Comparison of ENCODE assay signal across 8 cellular contexts in genomic region chr3:9793161-9793781, GRCh38. TPM values are rescaled to one million over a fixed set of nuclear protein-coding genes. Genes with fewer than 3 reads are reported as not detected.
A peak's percentile ranks its signal among the peaks of the same experiment; 100 is the strongest.
DNase-seq lines count a peak whose midpoint lies in the region; ATAC-seq and TF ChIP-seq lines count a peak whose summit lies in the region.

No MANE protein-coding gene starts in this region.

- no peak overlapping the region; the same call in 1 of the 2 replicates for H3K4ac ChIP-seq in H9 (ENCODE audit: low read depth, low read length)

- peak overlapping the region; percentile 100 for H3K4me3 ChIP-seq in BJ (ENCODE audit: low read depth, low read length)
- H3K4me3 ChIP-seq in coronary artery, result peak overlapping the region; percentile 99

- H4K5ac ChIP-seq in H9 (ENCODE audit: insufficient read length, low read depth, low read length), result no peak overlapping the region

- peaks cover 6% of the 10 kb centered on the region for H3K23me2 ChIP-seq in H9 (ENCODE audit: insufficient read length, low read depth, low read length, poor library complexity, severe bottlenecking)

- H3K79me1 ChIP-seq in H9 (ENCODE audit: insufficient read depth, low read depth, low read length, poor library complexity, severe bottlenecking), result no peaks in the 10 kb centered on the region

- no peaks in the 10 kb centered on the region for H3K27me3 ChIP-seq in BJ (ENCODE audit: control insufficient read depth, insufficient read depth, low read length)
- H3K27me3 ChIP-seq in H9 (ENCODE audit: insufficient read depth, low read length), result no peaks in the 10 kb centered on the region; the same call in 1 of the 2 replicates

- no peak overlapping the region for H4K8ac ChIP-seq in H9 (replicated peaks; ENCODE audit: insufficient read length, low read depth, low read length)

- peak overlapping the region; percentile 69 to 100 (median 100) for H3K27ac Mint-ChIP-seq in H9
- peak overlapping the region; percentile 100 for H3K27ac Mint-ChIP-seq in type B pancreatic cell

- H2AK5ac ChIP-seq in H9 (ENCODE audit: insufficient read length, low read length), result no peak overlapping the region

- H3K18ac ChIP-seq in H9 (ENCODE audit: insufficient read length, low read depth, low read length), result peak overlapping the region; percentile 52

- H2BK120ac ChIP-seq in H9 (ENCODE audit: low read depth, low read length, poor library complexity, severe bottlenecking), result peak overlapping the region; percentile 56

- H3K79me2 ChIP-seq in H9 (ENCODE audit: insufficient read depth, low read length), result peaks cover 5% of the 10 kb centered on the region; the same call in 1 of the 2 replicates

- H3K4me2 ChIP-seq in H9 (ENCODE audit: insufficient read depth, insufficient read length, low read length), result peak overlapping the region; percentile 81

- H2BK12ac ChIP-seq in H9 (ENCODE audit: insufficient read length, low read depth, low read length), result no peak overlapping the region

- H3K4me1 Mint-ChIP-seq in H9, result peaks cover 10 to 19% of the 10 kb centered on the region in 2 experiments
- peaks cover 14% of the 10 kb centered on the region for H3K4me1 Mint-ChIP-seq in type B pancreatic cell (ENCODE audit: unreplicated experiment)

- H4K20me1 ChIP-seq in H9 (ENCODE audit: control insufficient read depth, insufficient read depth, insufficient read length), result no peaks in the 10 kb centered on the region

- peaks cover 21% of the 10 kb centered on the region for H3K36me3 ChIP-seq in BJ (ENCODE audit: control insufficient read depth, insufficient read depth, low read length)

- H2BK20ac ChIP-seq in H9 (ENCODE audit: low read depth, low read length, poor library complexity, severe bottlenecking), result no peak overlapping the region

- H3K9ac ChIP-seq in H9 (ENCODE audit: extremely low read depth, insufficient read length, low read length), result peak overlapping the region; percentile 84

- H3K36me3 Mint-ChIP-seq in H9 (ENCODE audit: insufficient read depth in 1 of 3, low read depth in 3 of 3), result peaks cover 32 to 55% (median 45%) of the 10 kb centered on the region in 3 experiments; a peak in 6 of 7 replicates
- H3K36me3 Mint-ChIP-seq in type B pancreatic cell, result peaks cover 27% of the 10 kb centered on the region

- DNase-seq in BJ (ENCODE audit: low read depth), result no peak
- no peak for DNase-seq in H9
- peak; percentile 67 for DNase-seq in SK-N-DZ (ENCODE audit: low spot score)
- no peak for DNase-seq in coronary artery (ENCODE audit: low spot score)
- DNase-seq in lung microvascular endothelial cell (ENCODE audit: low read depth in 2 of 2), result peak; percentile 60 to 64
- DNase-seq in type B pancreatic cell (ENCODE audit: extremely low spot score, unreplicated experiment), result no peak
- no peak for DNase-seq in NCI-H1048 (lab: John Stamatoyannopoulos, UW)

- peak overlapping the region; percentile 94 to 95 for H3K4me3 Mint-ChIP-seq in H9
- peak overlapping the region; percentile 98 for H3K4me3 Mint-ChIP-seq in type B pancreatic cell

- no peak overlapping the region for H2BK5ac ChIP-seq in H9 (ENCODE audit: insufficient read length, low read length)

- no peak for ATAC-seq in GM18858 (IDR thresholded peaks at IDR 0.05; ENCODE audit: unreplicated experiment)

- H3K27me3 Mint-ChIP-seq in H9 (ENCODE audit: low read depth), result peaks cover 1% of the 10 kb centered on the region; the same call in 1 of the 2 replicates
- no peaks in the 10 kb centered on the region for H3K27me3 Mint-ChIP-seq in type B pancreatic cell

- POLR2A ChIA-PET in BJ (lab: Charles Lee), result interaction anchor here (0.5 to 1.0 kb wide), 3 partner anchors 16 to 757 kb away, joined by 3 to 6 read pairs (median 4); no protein-coding TSS in a partner anchor

- CTCF ChIA-PET in BJ (lab: Yijun Ruan, JAX), result interaction anchor here (1.0 to 1.1 kb wide), 3 partner anchors 12 to 77 kb away, joined by 3 read pairs; no protein-coding TSS in a partner anchor

- H3K9me3 ChIP-seq in H9 (ENCODE audit: control insufficient read depth, low read depth, low read length), result no peaks in the 10 kb centered on the region

- WGBS in H9 (ENCODE audit: extremely low coverage, insufficient read length, low lambda C conversion rate), result no CpG with 5 or more reads among the region's 23 CpGs

- H3K9me3 Mint-ChIP-seq in H9, result no peaks in the 10 kb centered on the region
- no peaks in the 10 kb centered on the region for H3K9me3 Mint-ChIP-seq in type B pancreatic cell

- H3T11ph ChIP-seq in H9 (ENCODE audit: low read length), result no peak overlapping the region

- TF ChIP-seq CTCF in BJ (IDR thresholded peaks at IDR 0.05; ENCODE audit: insufficient read depth, low read depth, low read length), result no peak
- no peak for TF ChIP-seq CTCF in H9 (conservative IDR thresholded peaks at IDR 0.05)
- TF ChIP-seq CTCF in coronary artery (IDR thresholded peaks at IDR 0.05), result no peak
- no peak for TF ChIP-seq CTCF in type B pancreatic cell (conservative IDR thresholded peaks at IDR 0.05)

- H3K23ac ChIP-seq in H9 (ENCODE audit: insufficient read length, low read depth, low read length), result no peak overlapping the region

- no peaks in the 10 kb centered on the region for H3K4me1 ChIP-seq in H9 (ENCODE audit: insufficient read depth, low read length)

- H2AFZ ChIP-seq in H9 (ENCODE audit: low read length), result no peak overlapping the region

- H4K91ac ChIP-seq in H9 (ENCODE audit: insufficient read length, low read depth, low read length), result no peak overlapping the region

- H3K56ac ChIP-seq in H9 (ENCODE audit: insufficient read length, low read depth, low read length), result peak overlapping the region; percentile 89

- no peak overlapping the region for H2BK15ac ChIP-seq in H9 (ENCODE audit: low read depth, low read length)

- no peak overlapping the region for H3K27ac ChIP-seq in H9 (ENCODE audit: insufficient read length, low read depth, low read length)
- peak overlapping the region; percentile 96 to 99 for H3K27ac ChIP-seq in coronary artery

- peak overlapping the region; percentile 27; the same call in 1 of the 2 replicates for H3K14ac ChIP-seq in H9 (ENCODE audit: insufficient read depth, low read length)

RNA-seq across cellular contexts. Expression of gene ARPC4, which starts 0.4 kb away (rescaled TPM):
- 238 and 257 TPM in 2 replicates for polyA plus RNA-seq in BJ (2011; rRNA removed)
- 111 and 168 TPM in 2 replicates for polyA minus RNA-seq in BJ (2011; rRNA and poly(A)+ RNA removed)
- 161 and 164 TPM in 2 replicates for total RNA-seq in H9 (2021)
- polyA plus RNA-seq in SK-N-DZ (2014; cell fraction: cytosol; rRNA removed), result 306 and 380 TPM in 2 replicates
- polyA plus RNA-seq in SK-N-DZ (2014; cell fraction: nucleus; rRNA removed), result 91.5 and 131 TPM in 2 replicates
- total RNA-seq in lung microvascular endothelial cell, result 247 and 251 TPM in 2 replicates
- total RNA-seq in type B pancreatic cell (ENCODE audit: low replicate concordance), result 131 and 151 TPM in 2 replicates

RNA-seq across cellular contexts. Expression of gene TADA3, which starts 1.0 kb away (rescaled TPM):
- polyA plus RNA-seq in BJ (2011; rRNA removed), result 84.6 and 113 TPM in 2 replicates
- polyA minus RNA-seq in BJ (2011; rRNA and poly(A)+ RNA removed), result 48.2 and 71.8 TPM in 2 replicates
- 49.8 and 51.3 TPM in 2 replicates for total RNA-seq in H9 (2021)
- polyA plus RNA-seq in SK-N-DZ (2014; cell fraction: cytosol; rRNA removed), result 141 and 146 TPM in 2 replicates
- polyA plus RNA-seq in SK-N-DZ (2014; cell fraction: nucleus; rRNA removed), result 97.5 and 104 TPM in 2 replicates
- total RNA-seq in lung microvascular endothelial cell, result 19.0 and 25.4 TPM in 2 replicates
- total RNA-seq in type B pancreatic cell (ENCODE audit: low replicate concordance), result 48.4 and 54.3 TPM in 2 replicates

RNA-seq across cellular contexts. Expression of gene TTLL3, which starts 16.8 kb away (rescaled TPM):
- 17.6 and 25.4 TPM in 2 replicates for polyA plus RNA-seq in BJ (2011; rRNA removed)
- 11.0 and 14.4 TPM in 2 replicates for polyA minus RNA-seq in BJ (2011; rRNA and poly(A)+ RNA removed)
- 10.3 and 14.4 TPM in 2 replicates for total RNA-seq in H9 (2021)
- polyA plus RNA-seq in SK-N-DZ (2014; cell fraction: cytosol; rRNA removed), result 15.5 and 21.4 TPM in 2 replicates
- polyA plus RNA-seq in SK-N-DZ (2014; cell fraction: nucleus; rRNA removed), result 78.7 and 91.2 TPM in 2 replicates
- total RNA-seq in lung microvascular endothelial cell, result 2.2 and 5.8 TPM in 2 replicates
- 25.8 and 42.2 TPM in 2 replicates for total RNA-seq in type B pancreatic cell (ENCODE audit: low replicate concordance)

RNA-seq across cellular contexts. Expression of gene CAMK1, which starts 23.5 kb away (rescaled TPM):
- polyA plus RNA-seq in BJ (2011; rRNA removed), result 21.6 and 32.6 TPM in 2 replicates
- polyA minus RNA-seq in BJ (2011; rRNA and poly(A)+ RNA removed), result 7.5 and 8.7 TPM in 2 replicates
- total RNA-seq in H9 (2021), result 9.0 and 9.2 TPM in 2 replicates
- 69.5 and 83.7 TPM in 2 replicates for polyA plus RNA-seq in SK-N-DZ (2014; cell fraction: cytosol; rRNA removed)
- polyA plus RNA-seq in SK-N-DZ (2014; cell fraction: nucleus; rRNA removed), result 51.1 TPM in 2 replicates
- 21.4 and 25.1 TPM in 2 replicates for total RNA-seq in lung microvascular endothelial cell
- 2.7 and 9.1 TPM in 2 replicates for total RNA-seq in type B pancreatic cell (ENCODE audit: low replicate concordance)

RNA-seq across cellular contexts. Expression of gene OGG1, which starts 43.5 kb away (rescaled TPM):
- polyA plus RNA-seq in BJ (2011; rRNA removed), result 27.3 and 40.9 TPM in 2 replicates
- 19.1 and 58.9 TPM in 2 replicates for polyA minus RNA-seq in BJ (2011; rRNA and poly(A)+ RNA removed)
- total RNA-seq in H9 (2021), result 43.4 and 44.1 TPM in 2 replicates
- polyA plus RNA-seq in SK-N-DZ (2014; cell fraction: cytosol; rRNA removed), result 44.1 and 55.2 TPM in 2 replicates
- 46.7 and 59.0 TPM in 2 replicates for polyA plus RNA-seq in SK-N-DZ (2014; cell fraction: nucleus; rRNA removed)
- 13.7 and 18.8 TPM in 2 replicates for total RNA-seq in lung microvascular endothelial cell
- 22.8 and 40.4 TPM in 2 replicates for total RNA-seq in type B pancreatic cell (ENCODE audit: low replicate concordance)

Comparison
In these comparisons a context has a peak if more than half of its experiments do, and no peak if none do; other contexts are left out.
1. DNase-seq: peak in SK-N-DZ (single experiment) and lung microvascular endothelial cell (2 of 2); none in BJ (single experiment), H9 (single experiment), coronary artery (single experiment), type B pancreatic cell (single experiment) and NCI-H1048 (single experiment).